Comparison of ENCODE assay signal across 19 cellular contexts in the genomic region with DNA sequence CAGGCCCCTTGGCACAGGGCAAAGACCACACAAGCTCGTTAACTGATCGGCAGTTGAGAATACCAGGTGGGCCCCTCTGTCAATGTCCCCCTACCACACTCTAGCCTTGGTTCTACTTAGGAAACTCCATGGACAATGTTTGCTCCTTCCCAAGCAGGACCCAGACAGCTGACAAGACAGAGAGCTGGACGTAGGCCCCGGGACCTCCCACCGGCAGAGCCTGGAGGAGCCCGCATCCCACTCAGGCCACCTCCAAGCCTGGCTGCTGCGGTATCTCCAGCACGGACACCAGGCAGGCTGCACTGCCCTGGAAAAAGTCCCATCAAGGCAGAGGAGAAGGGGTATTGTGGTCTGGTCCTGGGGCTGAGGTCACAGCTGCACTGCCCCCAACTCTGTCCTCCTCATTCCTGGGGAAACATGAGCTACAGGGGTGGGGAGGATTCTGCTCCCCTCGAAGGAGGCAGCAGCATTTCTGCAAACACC. TPM values are rescaled to one million over a fixed set of nuclear protein-coding genes. Genes with fewer than 3 reads are reported as not detected.
DNase-seq lines count a peak whose midpoint lies in the region; ATAC-seq, FAIRE-seq and TF ChIP-seq lines count a peak whose summit lies in the region.
"Had no signal": no experiment of that assay in that cellular context is flagged by ENCODE, and none has a peak within 500 bp of the region (broad histone marks: within the 10 kb centered on the region; RNA-seq: fewer than 3 reads in every experiment).

No MANE protein-coding gene starts in this region.

- TF ChIP-seq CTCF in endodermal cell (conservative IDR thresholded peaks at IDR 0.05), result no peak
- no peak for TF ChIP-seq CTCF in lower lobe of right lung (IDR thresholded peaks at IDR 0.05)

- peak; percentile 60 for DNase-seq in activated effector memory CD4-positive, alpha-beta T cell treated with anti-CD3 and anti-CD28 coated beads, Interleukin-2, amount 50 U/mL, for 16 hours
- no peak for DNase-seq in activated effector memory CD4-positive, alpha-beta T cell treated with Interleukin-2 at 50 U/mL for 16 hours
- DNase-seq in GM12892 (ENCODE audit: insufficient read length) (peak; percentile 9), endodermal cell (peak; percentile 51), posterior vena cava (ENCODE audit: low spot score) (peak; percentile 56), lower lobe of right lung (no peak), frontal cortex (ENCODE audit: low spot score in 2 of 2) (no peak)
- DNase-seq: CD4-positive, alpha-beta memory T cell; EL; GM23248; NCI-H1694 had no signal

- H3K27ac Mint-ChIP-seq in endodermal cell, result no peak overlapping the region
- H3K27ac Mint-ChIP-seq: CD4-positive, alpha-beta memory T cell had no signal

- peaks cover 87% of the 10 kb centered on the region for H3K27me3 Mint-ChIP-seq in endodermal cell (ENCODE audit: insufficient read depth)

- TF ChIP-seq POLR2A in GM12892 (IDR thresholded peaks at IDR 0.05; ENCODE audit: low read depth, low read length), result no peak

- H3K9me3 Mint-ChIP-seq in endodermal cell, result no peaks in the 10 kb centered on the region
- H3K9me3 Mint-ChIP-seq: CD4-positive, alpha-beta memory T cell had no signal

- H3K4me1 ChIP-seq in endodermal cell (ENCODE audit: control insufficient read depth, insufficient read depth, low read length) (no peaks in the 10 kb centered on the region), lower lobe of right lung (peaks cover 11% of the 10 kb centered on the region)
- H3K4me1 ChIP-seq: A549 had no signal

- H3K4me3 ChIP-seq in endodermal cell (ENCODE audit: low read length) (no peak overlapping the region), lower lobe of right lung (no peak overlapping the region)
- H3K4me3 ChIP-seq: A549, BLaER1, GM23248 had no signal

- no peaks in the 10 kb centered on the region for H3K36me3 ChIP-seq in endodermal cell (ENCODE audit: control insufficient read depth, insufficient read depth, low read length)
- H3K36me3 ChIP-seq in lower lobe of right lung, result no peaks in the 10 kb centered on the region
- H3K36me3 ChIP-seq: BLaER1 had no signal

- ATAC-seq in lower lobe of right lung (no peak), HG02571 (IDR thresholded peaks at IDR 0.05; ENCODE audit: unreplicated experiment) (no peak)
- ATAC-seq: A549, Panc1 had no signal

- H3K27ac ChIP-seq in endodermal cell (ENCODE audit: low read depth, low read length), result no peak overlapping the region
- no peak overlapping the region for H3K27ac ChIP-seq in lower lobe of right lung
- H3K27ac ChIP-seq: A549, BLaER1, GM23248 had no signal

- no peak overlapping the region for H3K4me3 Mint-ChIP-seq in endodermal cell
- H3K4me3 Mint-ChIP-seq: CD4-positive, alpha-beta memory T cell had no signal

- no peak overlapping the region for H3K9ac ChIP-seq in endodermal cell (ENCODE audit: extremely low read depth, low read length, poor library complexity, severe bottlenecking)
- H3K9ac ChIP-seq: BLaER1, GM23248 had no signal

- 82 to 84% methylated on average over 3 to 9 of the region's 9 CpGs for WGBS in endodermal cell (ENCODE audit: insufficient coverage in 1 of 2, insufficient read length in 1 of 2), 2 experiments

- H3K36me3 Mint-ChIP-seq in endodermal cell (ENCODE audit: low read depth), result no peaks in the 10 kb centered on the region
- H3K36me3 Mint-ChIP-seq: CD4-positive, alpha-beta memory T cell had no signal

- no peaks in the 10 kb centered on the region for H3K9me3 ChIP-seq in endodermal cell (ENCODE audit: control insufficient read depth, low read length)
- no peaks in the 10 kb centered on the region for H3K9me3 ChIP-seq in lower lobe of right lung
- H3K9me3 ChIP-seq: A549, BLaER1 had no signal

- H3K27me3 ChIP-seq in endodermal cell (ENCODE audit: control insufficient read depth, insufficient read depth, low read length, poor library complexity, severe bottlenecking) (peaks cover 67% of the 10 kb centered on the region), lower lobe of right lung (ENCODE audit: low read depth) (peaks cover 65% of the 10 kb centered on the region)

- H3K4me1 Mint-ChIP-seq in endodermal cell, result peaks cover 15% of the 10 kb centered on the region

- intact Hi-C loops in posterior vena cava (cut with DNase I), result loop anchor here (5.0 to 10.0 kb wide), 3 partner anchors 380 to 567 kb away; partner anchors contain the start of gene BAK1 (in 1 of the 2)
- intact Hi-C loops in lower lobe of right lung (cut with DNase I), result no loop called here

- no peak for FAIRE-seq in GM12892 (lab: Jason Lieb, UNC)
- FAIRE-seq in frontal cortex (lab: Jason Lieb, UNC), result no peak
- FAIRE-seq: A549, GM12891, GM18507 had no signal

RNA-seq across cellular contexts. Expression of gene GRM4, which starts 6.2 kb away (rescaled TPM):
- polyA plus RNA-seq in GM12892 (2012; ENCODE audit: missing spikeins), result not detected
- total RNA-seq in endodermal cell (1 to 10 TPM; 3.1 to 9.1 TPM), posterior vena cava (not detected), lower lobe of right lung (not detected), frontal cortex (3.7 TPM)
- polyA plus RNA-seq in endodermal cell (2013, experiment 1 of 2), result 1.4 TPM
- 0.99 TPM for polyA plus RNA-seq in endodermal cell (2013, experiment 2 of 2)
- total RNA-seq: LHCN-M2, NCI-H460 had no signal
- polyA plus RNA-seq: CD4-positive, alpha-beta memory T cell had no signal

Comparison
In these comparisons a context has a peak if more than half of its experiments do, and no peak if none do; other contexts are left out.
1. DNase-seq: peak in activated effector memory CD4-positive, alpha-beta T cell treated with anti-CD3 and anti-CD28 coated beads, Interleukin-2, amount 50 U/mL, for 16 hours (single experiment), GM12892 (single experiment), endodermal cell (single experiment) and posterior vena cava (single experiment); none in activated effector memory CD4-positive, alpha-beta T cell treated with Interleukin-2 at 50 U/mL for 16 hours (single experiment), lower lobe of right lung (single experiment) and frontal cortex (0 of 2).